In genomic region chr2:96326990-96327820, GRCh38 we compare ENCODE assay signal across 3 cellular contexts.
TF ChIP-seq lines count a peak whose summit lies in the region.

No MANE protein-coding gene starts in this region.

TF ChIP-seq in HEK293T, 16 proteins besides CTCF, POLR2A, EP300 and RAD21:
- no peak for TF ChIP-seq HDGF (IDR thresholded peaks at IDR 0.05; ENCODE audit: borderline replicate concordance)
- TF ChIP-seq, protein P1, sequence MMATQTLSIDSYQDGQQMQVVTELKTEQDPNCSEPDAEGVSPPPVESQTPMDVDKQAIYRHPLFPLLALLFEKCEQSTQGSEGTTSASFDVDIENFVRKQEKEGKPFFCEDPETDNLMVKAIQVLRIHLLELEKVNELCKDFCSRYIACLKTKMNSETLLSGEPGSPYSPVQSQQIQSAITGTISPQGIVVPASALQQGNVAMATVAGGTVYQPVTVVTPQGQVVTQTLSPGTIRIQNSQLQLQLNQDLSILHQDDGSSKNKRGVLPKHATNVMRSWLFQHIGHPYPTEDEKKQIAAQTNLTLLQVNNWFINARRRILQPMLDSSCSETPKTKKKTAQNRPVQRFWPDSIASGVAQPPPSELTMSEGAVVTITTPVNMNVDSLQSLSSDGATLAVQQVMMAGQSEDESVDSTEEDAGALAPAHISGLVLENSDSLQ (IDR thresholded peaks at IDR 0.05), result no peak
- TF ChIP-seq FOXA1 (IDR thresholded peaks at IDR 0.05), result no peak
- TF ChIP-seq SP1 (IDR thresholded peaks at IDR 0.05), result no peak
- no peak for TF ChIP-seq BHLHE40 (IDR thresholded peaks at IDR 0.05; ENCODE audit: borderline replicate concordance)
TF ChIP-seq in HEK293T: peak in this region for 0.

TF ChIP-seq in WTC11, 78 proteins besides CTCF, POLR2A, EP300 and RAD21 (continues in another document):
- TF ChIP-seq, protein P2, sequence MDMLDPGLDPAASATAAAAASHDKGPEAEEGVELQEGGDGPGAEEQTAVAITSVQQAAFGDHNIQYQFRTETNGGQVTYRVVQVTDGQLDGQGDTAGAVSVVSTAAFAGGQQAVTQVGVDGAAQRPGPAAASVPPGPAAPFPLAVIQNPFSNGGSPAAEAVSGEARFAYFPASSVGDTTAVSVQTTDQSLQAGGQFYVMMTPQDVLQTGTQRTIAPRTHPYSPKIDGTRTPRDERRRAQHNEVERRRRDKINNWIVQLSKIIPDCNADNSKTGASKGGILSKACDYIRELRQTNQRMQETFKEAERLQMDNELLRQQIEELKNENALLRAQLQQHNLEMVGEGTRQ (CRISPR knock-in tag; IDR thresholded peaks at IDR 0.05), result no peak
- no peak for TF ChIP-seq PREB (CRISPR knock-in tag; IDR thresholded peaks at IDR 0.05; ENCODE audit: borderline replicate concordance)
- TF ChIP-seq NR1H2 (CRISPR knock-in tag; IDR thresholded peaks at IDR 0.05), result no peak
- TF ChIP-seq GTF2I (CRISPR knock-in tag; conservative IDR thresholded peaks at IDR 0.05), result no peak
- TF ChIP-seq ZNF263 (CRISPR knock-in tag; IDR thresholded peaks at IDR 0.05; ENCODE audit: low read depth), result no peak
- TF ChIP-seq, protein P3, sequence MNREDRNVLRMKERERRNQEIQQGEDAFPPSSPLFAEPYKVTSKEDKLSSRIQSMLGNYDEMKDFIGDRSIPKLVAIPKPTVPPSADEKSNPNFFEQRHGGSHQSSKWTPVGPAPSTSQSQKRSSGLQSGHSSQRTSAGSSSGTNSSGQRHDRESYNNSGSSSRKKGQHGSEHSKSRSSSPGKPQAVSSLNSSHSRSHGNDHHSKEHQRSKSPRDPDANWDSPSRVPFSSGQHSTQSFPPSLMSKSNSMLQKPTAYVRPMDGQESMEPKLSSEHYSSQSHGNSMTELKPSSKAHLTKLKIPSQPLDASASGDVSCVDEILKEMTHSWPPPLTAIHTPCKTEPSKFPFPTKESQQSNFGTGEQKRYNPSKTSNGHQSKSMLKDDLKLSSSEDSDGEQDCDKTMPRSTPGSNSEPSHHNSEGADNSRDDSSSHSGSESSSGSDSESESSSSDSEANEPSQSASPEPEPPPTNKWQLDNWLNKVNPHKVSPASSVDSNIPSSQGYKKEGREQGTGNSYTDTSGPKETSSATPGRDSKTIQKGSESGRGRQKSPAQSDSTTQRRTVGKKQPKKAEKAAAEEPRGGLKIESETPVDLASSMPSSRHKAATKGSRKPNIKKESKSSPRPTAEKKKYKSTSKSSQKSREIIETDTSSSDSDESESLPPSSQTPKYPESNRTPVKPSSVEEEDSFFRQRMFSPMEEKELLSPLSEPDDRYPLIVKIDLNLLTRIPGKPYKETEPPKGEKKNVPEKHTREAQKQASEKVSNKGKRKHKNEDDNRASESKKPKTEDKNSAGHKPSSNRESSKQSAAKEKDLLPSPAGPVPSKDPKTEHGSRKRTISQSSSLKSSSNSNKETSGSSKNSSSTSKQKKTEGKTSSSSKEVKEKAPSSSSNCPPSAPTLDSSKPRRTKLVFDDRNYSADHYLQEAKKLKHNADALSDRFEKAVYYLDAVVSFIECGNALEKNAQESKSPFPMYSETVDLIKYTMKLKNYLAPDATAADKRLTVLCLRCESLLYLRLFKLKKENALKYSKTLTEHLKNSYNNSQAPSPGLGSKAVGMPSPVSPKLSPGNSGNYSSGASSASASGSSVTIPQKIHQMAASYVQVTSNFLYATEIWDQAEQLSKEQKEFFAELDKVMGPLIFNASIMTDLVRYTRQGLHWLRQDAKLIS (CRISPR knock-in tag; IDR thresholded peaks at IDR 0.05; ENCODE audit: borderline replicate concordance), result no peak
- TF ChIP-seq ETV6 (CRISPR knock-in tag; IDR thresholded peaks at IDR 0.05), result no peak
- no peak for TF ChIP-seq NFATC4 (CRISPR knock-in tag; IDR thresholded peaks at IDR 0.05)
- no peak for TF ChIP-seq ATF1 (CRISPR knock-in tag; IDR thresholded peaks at IDR 0.05)
- TF ChIP-seq, protein P4, sequence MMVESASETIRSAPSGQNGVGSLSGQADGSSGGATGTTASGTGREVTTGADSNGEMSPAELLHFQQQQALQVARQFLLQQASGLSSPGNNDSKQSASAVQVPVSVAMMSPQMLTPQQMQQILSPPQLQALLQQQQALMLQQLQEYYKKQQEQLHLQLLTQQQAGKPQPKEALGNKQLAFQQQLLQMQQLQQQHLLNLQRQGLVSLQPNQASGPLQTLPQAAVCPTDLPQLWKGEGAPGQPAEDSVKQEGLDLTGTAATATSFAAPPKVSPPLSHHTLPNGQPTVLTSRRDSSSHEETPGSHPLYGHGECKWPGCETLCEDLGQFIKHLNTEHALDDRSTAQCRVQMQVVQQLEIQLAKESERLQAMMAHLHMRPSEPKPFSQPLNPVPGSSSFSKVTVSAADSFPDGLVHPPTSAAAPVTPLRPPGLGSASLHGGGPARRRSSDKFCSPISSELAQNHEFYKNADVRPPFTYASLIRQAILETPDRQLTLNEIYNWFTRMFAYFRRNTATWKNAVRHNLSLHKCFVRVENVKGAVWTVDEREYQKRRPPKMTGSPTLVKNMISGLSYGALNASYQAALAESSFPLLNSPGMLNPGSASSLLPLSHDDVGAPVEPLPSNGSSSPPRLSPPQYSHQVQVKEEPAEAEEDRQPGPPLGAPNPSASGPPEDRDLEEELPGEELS (CRISPR knock-in tag; IDR thresholded peaks at IDR 0.05), result no peak
- TF ChIP-seq, protein P5, sequence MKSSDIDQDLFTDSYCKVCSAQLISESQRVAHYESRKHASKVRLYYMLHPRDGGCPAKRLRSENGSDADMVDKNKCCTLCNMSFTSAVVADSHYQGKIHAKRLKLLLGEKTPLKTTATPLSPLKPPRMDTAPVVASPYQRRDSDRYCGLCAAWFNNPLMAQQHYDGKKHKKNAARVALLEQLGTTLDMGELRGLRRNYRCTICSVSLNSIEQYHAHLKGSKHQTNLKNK (CRISPR knock-in tag; IDR thresholded peaks at IDR 0.05), result no peak
- no peak for TF ChIP-seq NR2C2 (CRISPR knock-in tag; IDR thresholded peaks at IDR 0.05)
- TF ChIP-seq RELA (CRISPR knock-in tag; IDR thresholded peaks at IDR 0.05; ENCODE audit: borderline replicate concordance), result no peak
- TF ChIP-seq HMGA2 (CRISPR knock-in tag; IDR thresholded peaks at IDR 0.05), result no peak
- TF ChIP-seq ZNF671 (CRISPR knock-in tag; IDR thresholded peaks at IDR 0.05), result no peak

TF ChIP-seq in SK-N-SH, 30 proteins besides CTCF, POLR2A, EP300 and RAD21:
- TF ChIP-seq JUND (IDR thresholded peaks at IDR 0.05), result no peak
- TF ChIP-seq, protein P6, sequence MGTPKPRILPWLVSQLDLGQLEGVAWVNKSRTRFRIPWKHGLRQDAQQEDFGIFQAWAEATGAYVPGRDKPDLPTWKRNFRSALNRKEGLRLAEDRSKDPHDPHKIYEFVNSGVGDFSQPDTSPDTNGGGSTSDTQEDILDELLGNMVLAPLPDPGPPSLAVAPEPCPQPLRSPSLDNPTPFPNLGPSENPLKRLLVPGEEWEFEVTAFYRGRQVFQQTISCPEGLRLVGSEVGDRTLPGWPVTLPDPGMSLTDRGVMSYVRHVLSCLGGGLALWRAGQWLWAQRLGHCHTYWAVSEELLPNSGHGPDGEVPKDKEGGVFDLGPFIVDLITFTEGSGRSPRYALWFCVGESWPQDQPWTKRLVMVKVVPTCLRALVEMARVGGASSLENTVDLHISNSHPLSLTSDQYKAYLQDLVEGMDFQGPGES (IDR thresholded peaks at IDR 0.05; ENCODE audit: low read depth, low read length), result no peak
- no peak for TF ChIP-seq YY1 (IDR thresholded peaks at IDR 0.05; ENCODE audit: low read depth)
- no peak for TF ChIP-seq RFX5 (IDR thresholded peaks at IDR 0.05; ENCODE audit: low read length)
- no peak for TF ChIP-seq ELF1 (IDR thresholded peaks at IDR 0.05)
- TF ChIP-seq, protein P7, sequence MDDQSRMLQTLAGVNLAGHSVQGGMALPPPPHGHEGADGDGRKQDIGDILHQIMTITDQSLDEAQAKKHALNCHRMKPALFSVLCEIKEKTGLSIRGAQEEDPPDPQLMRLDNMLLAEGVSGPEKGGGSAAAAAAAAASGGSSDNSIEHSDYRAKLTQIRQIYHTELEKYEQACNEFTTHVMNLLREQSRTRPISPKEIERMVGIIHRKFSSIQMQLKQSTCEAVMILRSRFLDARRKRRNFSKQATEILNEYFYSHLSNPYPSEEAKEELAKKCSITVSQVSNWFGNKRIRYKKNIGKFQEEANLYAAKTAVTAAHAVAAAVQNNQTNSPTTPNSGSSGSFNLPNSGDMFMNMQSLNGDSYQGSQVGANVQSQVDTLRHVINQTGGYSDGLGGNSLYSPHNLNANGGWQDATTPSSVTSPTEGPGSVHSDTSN (IDR thresholded peaks at IDR 0.05), result no peak
- TF ChIP-seq RCOR1 (IDR thresholded peaks at IDR 0.05; ENCODE audit: low read length), result no peak
- no peak for TF ChIP-seq TEAD4 (IDR thresholded peaks at IDR 0.05; ENCODE audit: borderline replicate concordance, insufficient read depth)
- TF ChIP-seq TCF12 (IDR thresholded peaks at IDR 0.05), result no peak
- no peak for TF ChIP-seq NRF1 (IDR thresholded peaks at IDR 0.05; ENCODE audit: low read depth, low read length)
- no peak for TF ChIP-seq FOXM1 (IDR thresholded peaks at IDR 0.05; ENCODE audit: low read depth)
TF ChIP-seq in SK-N-SH: peak in this region for 0.
